ENCODE assay signal across 19 cellular contexts in the genomic region with DNA sequence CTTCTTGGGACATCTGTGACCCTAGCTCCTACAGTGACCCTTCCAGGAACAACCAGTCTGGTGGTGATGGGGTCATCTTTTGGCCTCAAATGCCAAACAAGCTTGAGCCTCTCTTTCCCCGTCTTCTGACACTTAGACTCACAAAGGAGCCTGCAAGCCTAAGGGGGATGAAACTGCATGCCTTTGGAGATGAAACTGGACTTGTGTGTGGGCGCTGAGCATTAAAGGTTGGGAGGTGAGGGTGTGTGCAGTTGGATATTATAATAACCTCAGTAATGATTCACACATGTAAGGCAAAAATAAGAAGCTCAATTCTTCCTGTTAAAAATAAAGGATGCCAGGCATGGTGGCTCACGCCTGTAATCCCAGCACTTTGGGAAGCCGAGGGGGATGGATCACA. TPM values are rescaled to one million over a fixed set of nuclear protein-coding genes. Genes with fewer than 3 reads are reported as not detected.
DNase-seq lines count a peak whose midpoint lies in the region; ATAC-seq and TF ChIP-seq lines count a peak whose summit lies in the region.
"Had no signal": no experiment of that assay in that cellular context is flagged by ENCODE, and none has a peak within 500 bp of the region (broad histone marks: within the 10 kb centered on the region; RNA-seq: fewer than 3 reads in every experiment).

No MANE protein-coding gene starts in this region.

- no peak for TF ChIP-seq EP300 in suprapubic skin (IDR thresholded peaks at IDR 0.05)

- no peak overlapping the region for H3K9ac ChIP-seq in mammary epithelial cell (ENCODE audit: insufficient read depth, low read length)

- no peak for TF ChIP-seq CTCF in mammary epithelial cell (conservative IDR thresholded peaks at IDR 0.05 in 1 of 2, IDR thresholded peaks at IDR 0.05 in 1 of 2; ENCODE audit: extremely low read depth in 1 of 2, insufficient read depth in 1 of 2, low read depth in 1 of 2, low read length in 2 of 2)
- no peak for TF ChIP-seq CTCF in breast epithelium (IDR thresholded peaks at IDR 0.05)
- no peak for TF ChIP-seq CTCF in choroid plexus epithelial cell (conservative IDR thresholded peaks at IDR 0.05; ENCODE audit: low read depth, low read length)
- no peak for TF ChIP-seq CTCF in foreskin keratinocyte (conservative IDR thresholded peaks at IDR 0.05)
- no peak for TF ChIP-seq CTCF in suprapubic skin (IDR thresholded peaks at IDR 0.05)

- TF ChIP-seq POLR2A in breast epithelium (IDR thresholded peaks at IDR 0.05) (no peak), suprapubic skin (IDR thresholded peaks at IDR 0.05) (no peak)

- dilution Hi-C loops in mammary epithelial cell (cut with HindIII; ENCODE audit: low sequenced_read_pairs): loop anchor here (5.0 kb wide), 1 partner anchor 35 kb away; no protein-coding TSS in a partner anchor

- peak overlapping the region; percentile 97 for H3K27ac ChIP-seq in mammary epithelial cell (ENCODE audit: insufficient read depth, low read depth, low read length)
- no peak overlapping the region for H3K27ac ChIP-seq in breast epithelium
- H3K27ac ChIP-seq in foreskin keratinocyte: peak overlapping the region; percentile 98
- peak overlapping the region; percentile 24 for H3K27ac ChIP-seq in suprapubic skin
- H3K27ac ChIP-seq: 22Rv1, HL-60 had no signal

- BruUV-seq in mammary epithelial cell (replicated peaks; lab: Mats Ljungman, UMichigan): no TSS peak

- WGBS in mammary epithelial cell (ENCODE audit: low coverage, missing lambda C conversion rate): 94% methylated on average over 4 of the region's 4 CpGs
- WGBS in suprapubic skin: 83% methylated on average over 4 of the region's 4 CpGs

- H3K4me1 ChIP-seq in mammary epithelial cell (ENCODE audit: insufficient read depth, low read length) (peaks cover 30% of the 10 kb centered on the region), breast epithelium (no peaks in the 10 kb centered on the region), foreskin keratinocyte (peaks cover 15% of the 10 kb centered on the region), suprapubic skin (peaks cover 13% of the 10 kb centered on the region)
- H3K4me1 ChIP-seq: Caco-2 had no signal

- CTCF ChIA-PET in mammary epithelial cell (lab: Charles Lee; ENCODE audit: low non-redundant PET): no interaction called here

- no peak overlapping the region for H3K4me2 ChIP-seq in mammary epithelial cell (ENCODE audit: insufficient read depth, low read depth, low read length)
- H3K4me2 ChIP-seq: GM23338 had no signal

- no peaks in the 10 kb centered on the region for H3K27me3 ChIP-seq in mammary epithelial cell (ENCODE audit: insufficient read depth, low read length)
- no peaks in the 10 kb centered on the region for H3K27me3 ChIP-seq in breast epithelium
- H3K27me3 ChIP-seq in foreskin keratinocyte: no peaks in the 10 kb centered on the region
- no peaks in the 10 kb centered on the region for H3K27me3 ChIP-seq in suprapubic skin

- in situ Hi-C loops in mammary epithelial cell (cut with MboI; ENCODE audit: low sequenced_read_pairs in 2 of 2): no loop called here

- intact Hi-C loops in mammary epithelial cell (cut with micrococcal nuclease) (no loop called here), breast epithelium (cut with DNase I; ENCODE audit: low total_unique reads) (no loop called here)

- no peaks in the 10 kb centered on the region for H4K20me1 ChIP-seq in mammary epithelial cell (ENCODE audit: insufficient read depth, low read length)

- H3K4me3 ChIP-seq in mammary epithelial cell (replicated peaks in 1 of 3; ENCODE audit: insufficient read depth in 1 of 3, low read depth in 2 of 3, low read length in 3 of 3): no peak overlapping the region
- no peak overlapping the region for H3K4me3 ChIP-seq in breast epithelium
- H3K4me3 ChIP-seq in choroid plexus epithelial cell (ENCODE audit: low read depth, low read length): no peak overlapping the region
- no peak overlapping the region for H3K4me3 ChIP-seq in suprapubic skin
- H3K4me3 ChIP-seq: GM23338 had no signal

- peak; percentile 83 for DNase-seq in mammary epithelial cell
- DNase-seq in breast epithelium (ENCODE audit: low spot score in 2 of 2): no peak
- DNase-seq in choroid plexus epithelial cell (ENCODE audit: low read depth): peak; percentile 21
- DNase-seq in foreskin keratinocyte: no peak
- DNase-seq in suprapubic skin (ENCODE audit: low spot score in 2 of 2): no peak
- DNase-seq in NCI-H2107 (lab: John Stamatoyannopoulos, UW): no peak
- DNase-seq: Caco-2; CD8-positive, alpha-beta T cell; DND-41; GDM1; H7 had no signal

- no peaks in the 10 kb centered on the region for H3K36me3 ChIP-seq in mammary epithelial cell (ENCODE audit: insufficient read depth, low read length)
- H3K36me3 ChIP-seq in breast epithelium: no peaks in the 10 kb centered on the region
- no peaks in the 10 kb centered on the region for H3K36me3 ChIP-seq in suprapubic skin

- peak overlapping the region; percentile 12 for H2AFZ ChIP-seq in mammary epithelial cell (ENCODE audit: low read depth, low read length)
- H2AFZ ChIP-seq: GM23338 had no signal

- ATAC-seq in foreskin keratinocyte: no peak
- no peak for ATAC-seq in HG02642 (IDR thresholded peaks at IDR 0.05; ENCODE audit: poor library complexity, unreplicated experiment)
- ATAC-seq in GM18907 (IDR thresholded peaks at IDR 0.05; ENCODE audit: unreplicated experiment): no peak
- ATAC-seq: CD8-positive, alpha-beta T cell; GM23338 had no signal

- H3K79me2 ChIP-seq in mammary epithelial cell (ENCODE audit: insufficient read depth, low read length): no peaks in the 10 kb centered on the region

- no peaks in the 10 kb centered on the region for H3K9me3 ChIP-seq in mammary epithelial cell (replicated peaks; ENCODE audit: insufficient read depth, low read length)
- no peaks in the 10 kb centered on the region for H3K9me3 ChIP-seq in breast epithelium
- no peaks in the 10 kb centered on the region for H3K9me3 ChIP-seq in suprapubic skin
- H3K9me3 ChIP-seq: Caco-2 had no signal

RNA-seq across cellular contexts. Expression of a gene that starts 35.5 kb away (rescaled TPM):
- total RNA-seq in mammary epithelial cell: 10 to 100 TPM; 57.7 to 58.5 TPM
- 112 TPM for polyA plus RNA-seq in mammary epithelial cell
- polyA minus RNA-seq in mammary epithelial cell: 205 TPM
- 100 to 1,000 TPM; 108 to 122 (median 109) TPM for total RNA-seq in breast epithelium
- 82.3 and 84.4 TPM in 2 replicates for total RNA-seq in foreskin keratinocyte
- 64.9 and 80.9 TPM in 2 replicates for polyA plus RNA-seq in foreskin keratinocyte
- 100 to 1,000 TPM in 3 of 4 donors, 10 to 100 TPM in 1; 64.4 to 125 (median 109) TPM for total RNA-seq in suprapubic skin

RNA-seq across cellular contexts. Expression of a gene that starts 35.6 kb away (rescaled TPM):
- total RNA-seq in mammary epithelial cell: 10 to 100 TPM; 21.8 to 58.7 TPM
- 108 TPM for polyA plus RNA-seq in mammary epithelial cell
- 71.6 TPM for polyA minus RNA-seq in mammary epithelial cell
- total RNA-seq in breast epithelium: 10 to 100 TPM; 31.9 to 48.8 (median 40.5) TPM
- total RNA-seq in foreskin keratinocyte: 62.4 and 66.1 TPM in 2 replicates
- 97.0 and 99.3 TPM in 2 replicates for polyA plus RNA-seq in foreskin keratinocyte
- total RNA-seq in suprapubic skin: 10 to 100 TPM; 15.0 to 48.4 (median 37.1) TPM

RNA-seq across cellular contexts. Expression of a gene that starts 41.7 kb away (rescaled TPM):
- total RNA-seq in mammary epithelial cell (1 to 10 TPM; 1.3 to 2.2 TPM), breast epithelium (10 to 100 TPM in 2 of 3 donors, 1 to 10 TPM in 1; 8.2 to 21.0 (median 16.8) TPM), foreskin keratinocyte (52.6 and 58.4 TPM in 2 replicates), suprapubic skin (100 to 1,000 TPM; 161 to 329 (median 184) TPM)
- polyA plus RNA-seq in mammary epithelial cell (5.1 TPM), foreskin keratinocyte (67.7 and 79.2 TPM in 2 replicates)
- 13.1 TPM for polyA minus RNA-seq in mammary epithelial cell
- total RNA-seq: A673; CD8-positive, alpha-beta T cell; H7 had no signal

RNA-seq across cellular contexts. Expression of a gene that starts 45.0 kb away (rescaled TPM):
- under 1 TPM in 1 of 2 donors, not detected in 1; 0.50 TPM for total RNA-seq in mammary epithelial cell
- not detected for polyA plus RNA-seq in mammary epithelial cell
- not detected for polyA minus RNA-seq in mammary epithelial cell
- 1 to 10 TPM in 2 of 3 donors, not detected in 1; 1.2 to 1.3 TPM for total RNA-seq in breast epithelium
- total RNA-seq in foreskin keratinocyte: not detected in 2 replicates
- polyA plus RNA-seq in foreskin keratinocyte: not detected in 2 replicates
- total RNA-seq in suprapubic skin: 1 to 10 TPM in 2 of 4 donors, not detected in 2; 1.1 to 1.2 TPM
- total RNA-seq: Caco-2; CD8-positive, alpha-beta T cell; GM23338 had no signal
- polyA plus RNA-seq: BJ, CD14-positive monocyte had no signal

RNA-seq across cellular contexts. Expression of a gene that starts 48.1 kb away (rescaled TPM):
- 10 to 100 TPM; 16.9 to 17.3 TPM for total RNA-seq in mammary epithelial cell
- polyA plus RNA-seq in mammary epithelial cell: 17.0 TPM
- polyA minus RNA-seq in mammary epithelial cell: 1.9 TPM
- total RNA-seq in breast epithelium: 10 to 100 TPM; 13.1 to 16.1 (median 14.7) TPM
- 18.9 and 19.0 TPM in 2 replicates for total RNA-seq in foreskin keratinocyte
- polyA plus RNA-seq in foreskin keratinocyte: 8.7 and 9.8 TPM in 2 replicates
- 10 to 100 TPM; 14.4 to 20.2 (median 17.1) TPM for total RNA-seq in suprapubic skin

Comparison
In these comparisons a context has a peak if more than half of its experiments do, and no peak if none do; other contexts are left out.
1. DNase-seq: peak in mammary epithelial cell (single experiment) and choroid plexus epithelial cell (single experiment); none in breast epithelium (0 of 2), foreskin keratinocyte (0 of 2), suprapubic skin (0 of 2) and NCI-H2107 (single experiment).
2. H3K27ac ChIP-seq: peak in mammary epithelial cell (single experiment), foreskin keratinocyte (single experiment) and suprapubic skin (single experiment); none in breast epithelium (0 of 2).